ENCODE assay signal across 8 cellular contexts in the genomic region with DNA sequence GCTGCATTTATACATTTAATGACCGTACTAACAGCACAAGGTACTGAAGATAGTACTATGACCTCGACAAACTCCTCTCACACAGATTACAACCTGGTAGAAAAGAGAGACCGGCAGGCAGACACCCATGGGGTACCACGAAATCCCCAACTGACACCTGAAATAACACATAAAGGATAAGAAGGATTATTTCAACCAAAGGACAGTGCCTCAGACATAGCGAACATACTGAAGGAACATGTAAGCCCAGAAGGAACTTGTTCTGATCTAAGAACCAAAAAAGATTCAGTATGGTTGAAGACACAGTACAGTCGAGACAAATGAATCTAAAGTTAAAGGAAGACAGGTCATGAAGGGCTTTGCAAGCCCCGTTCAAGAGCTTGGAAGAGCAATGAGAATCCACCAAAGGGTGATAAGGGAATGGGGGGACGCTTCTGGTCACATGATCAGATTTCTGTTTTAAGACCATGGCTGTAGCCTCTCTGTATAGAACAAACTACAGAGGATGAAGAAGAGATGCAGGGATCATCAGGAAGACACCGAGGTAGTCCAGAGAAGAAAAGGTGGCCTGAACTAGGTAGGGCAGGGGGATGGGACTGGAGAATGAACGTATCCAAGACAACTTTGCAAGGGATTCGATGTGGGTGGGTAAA. TPM values are rescaled to one million over a fixed set of nuclear protein-coding genes. Genes with fewer than 3 reads are reported as not detected.
A peak's percentile ranks its signal among the peaks of the same experiment; 100 is the strongest.
DNase-seq lines count a peak whose midpoint lies in the region; ATAC-seq and TF ChIP-seq lines count a peak whose summit lies in the region.

No MANE protein-coding gene starts in this region.

- CTCF ChIA-PET in AG04449 (lab: Yijun Ruan, JAX), result interaction anchor here (1.3 to 6.2 kb wide), 4 partner anchors 15 to 406 kb away, joined by 3 to 56 read pairs (median 4); no protein-coding TSS in a partner anchor

- POLR2A ChIA-PET in AG04449 (lab: Yijun Ruan, JAX), result no interaction called here

- no peak for DNase-seq in AG04449 (ENCODE audit: low read depth, low spot score)
- DNase-seq in Jurkat, Clone E6-1 (ENCODE audit: low read depth, low spot score), result no peak
- DNase-seq in cardiac fibroblast (ENCODE audit: low read depth in 2 of 2), result peak in 1 of 2 donors; percentile 7
- no peak for DNase-seq in NCI-H446 treated with DMSO at 0.1 percent for 48 hours (lab: John Stamatoyannopoulos, UW)
- DNase-seq in islet precursor cell, result no peak
- no peak for DNase-seq in NCI-H2107 treated with DMSO at 0.1 percent for 48 hours (lab: John Stamatoyannopoulos, UW; ENCODE audit: unreplicated experiment)

- no peaks in the 10 kb centered on the region for H3K27me3 ChIP-seq in mononuclear cell (ENCODE audit: insufficient read depth, low read length)

- ATAC-seq in GM21737 (IDR thresholded peaks at IDR 0.05; ENCODE audit: unreplicated experiment), result no peak

- TF ChIP-seq CTCF in AG04449 (IDR thresholded peaks at IDR 0.05; ENCODE audit: insufficient read depth, low read length, missing control alignments) (no peak), cardiac fibroblast (IDR thresholded peaks at IDR 0.05; ENCODE audit: low read depth, low read length) (no peak)

- no peaks in the 10 kb centered on the region for H3K9me3 ChIP-seq in mononuclear cell (ENCODE audit: low read depth, low read length)

- peak overlapping the region; percentile 93 for H3K4me3 ChIP-seq in AG04449 (ENCODE audit: low read depth, low read length)
- H3K4me3 ChIP-seq in Jurkat, Clone E6-1 (ENCODE audit: low read length), result peak overlapping the region; percentile 74
- H3K4me3 ChIP-seq in cardiac fibroblast (replicated peaks in 1 of 2; ENCODE audit: low read depth in 2 of 2, low read length in 2 of 2), result peak overlapping the region; percentile 97 to 98
- peak overlapping the region; percentile 90 for H3K4me3 ChIP-seq in mononuclear cell (ENCODE audit: low read length)

- H3K4me1 ChIP-seq in mononuclear cell (ENCODE audit: insufficient read depth, low read length), result peaks cover 31% of the 10 kb centered on the region

RNA-seq across cellular contexts. Expression of a gene that starts 0.9 kb away (rescaled TPM):
- polyA plus RNA-seq in Jurkat, Clone E6-1 (2012; ENCODE audit: insufficient read depth, insufficient read length), result 18.3 TPM
- total RNA-seq in mononuclear cell, result 31.3 TPM

RNA-seq across cellular contexts. Expression of a gene that starts 26.3 kb away (rescaled TPM):
- polyA plus RNA-seq in Jurkat, Clone E6-1 (2012; ENCODE audit: insufficient read depth, insufficient read length), result 13.0 TPM
- 55.2 TPM for total RNA-seq in mononuclear cell
